ENCODE assay signal across 9 cellular contexts in the genomic region with DNA sequence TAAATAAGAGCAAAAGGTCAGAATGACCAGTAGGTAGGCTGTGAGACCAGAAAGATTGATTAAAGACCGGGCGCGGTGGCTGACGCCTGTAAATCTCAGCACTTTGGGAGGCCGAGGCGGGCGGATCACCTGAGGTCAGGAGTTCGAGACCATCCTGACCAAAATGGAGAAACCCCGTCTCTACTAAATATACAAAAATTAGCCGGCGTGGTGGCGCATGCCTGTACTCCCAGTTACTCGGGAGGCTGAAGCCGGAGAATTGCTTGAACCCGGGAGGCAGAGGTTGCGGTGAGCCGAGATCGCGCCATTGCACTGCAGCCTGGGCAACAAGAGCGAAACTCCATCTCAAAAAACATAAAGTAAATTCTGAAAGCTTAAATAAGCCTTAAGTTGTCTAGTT. TPM values are rescaled to one million over a fixed set of nuclear protein-coding genes. Genes with fewer than 3 reads are reported as not detected.
DNase-seq lines count a peak whose midpoint lies in the region; ATAC-seq and TF ChIP-seq lines count a peak whose summit lies in the region.
"Not testable (repeated sequence)": the region's sequence is repeated elsewhere in the genome, so short reads cannot be mapped to it uniquely, and the experiment has no call there.
"Had no signal": no experiment of that assay in that cellular context is flagged by ENCODE, and none has a peak within 500 bp of the region (broad histone marks: within the 10 kb centered on the region; RNA-seq: fewer than 3 reads in every experiment).

No MANE protein-coding gene starts in this region.

- intact Hi-C loops in CD8-positive, alpha-beta T cell (cut with DNase I, micrococcal nuclease): loop anchor here (2.0 to 10.0 kb wide), 4 partner anchors 55 to 671 kb away; partner anchors contain the start of genes POLR1E (in 1 of the 2) and TRMT10B (in 1 of the 2)

- H3K36me3 Mint-ChIP-seq in CD8-positive, alpha-beta T cell: peaks cover 32% of the 10 kb centered on the region
- not testable (repeated sequence) for H3K36me3 Mint-ChIP-seq in HFFc6 (ENCODE audit: low read depth); nephron progenitor cell (ENCODE audit: low read depth)
- peaks cover 26% of the 10 kb centered on the region for H3K36me3 Mint-ChIP-seq in activated CD8-positive, alpha-beta T cell treated with anti-CD3 and anti-CD28 coated beads, Interleukin-2, amount 10 ng/mL, durations not matched to agents 7 days and 5 days (ENCODE audit: low read depth)
- peaks cover 24% of the 10 kb centered on the region for H3K36me3 Mint-ChIP-seq in activated naive CD8-positive, alpha-beta T cell treated with anti-CD3 and anti-CD28 coated beads, Interleukin-2, amount 50 U/mL, for 24 hours (ENCODE audit: low read depth)
- H3K36me3 Mint-ChIP-seq in stimulated activated naive CD8-positive, alpha-beta T cell treated with anti-CD3 and anti-CD28 coated beads, Interleukin-15, Interleukin-2, amounts not matched to agents 100 ng/mL and 50 ng/mL, for 24 hours (ENCODE audit: low read depth): peaks cover 42% of the 10 kb centered on the region

- not testable (repeated sequence) for DNase-seq in CD8-positive, alpha-beta T cell; HFFc6; SK-N-SH; activated CD8-positive, alpha-beta T cell treated with anti-CD3 and anti-CD28 coated beads, Interleukin-2, amount 10 ng/mL, durations not matched to agents 7 days and 5 days; activated naive CD8-positive, alpha-beta T cell treated with anti-CD3 and anti-CD28 coated beads, Interleukin-2, amount 50 U/mL, for 24 hours; nephron progenitor cell

- H3K9ac ChIP-seq in SK-N-SH; iPS-20b (ENCODE audit: low read depth, low read length): not testable (repeated sequence)

- not testable (repeated sequence) for H3K9me2 ChIP-seq in SK-N-SH

- peaks cover 21% of the 10 kb centered on the region; the same call in 1 of the 2 replicates for H4K20me1 ChIP-seq in SK-N-SH (ENCODE audit: insufficient read depth)

- not testable (repeated sequence) for TF ChIP-seq CTCF in CD8-positive, alpha-beta T cell (IDR thresholded peaks at IDR 0.05); HFFc6 (IDR thresholded peaks at IDR 0.05); SK-N-SH (IDR thresholded peaks at IDR 0.05); nephron progenitor cell (IDR thresholded peaks at IDR 0.05)

- not testable (repeated sequence) for H3K36me3 ChIP-seq in CD8-positive, alpha-beta T cell (ENCODE audit: insufficient read depth, low read length); iPS-20b (ENCODE audit: insufficient read depth, low read depth, low read length)
- H3K36me3 ChIP-seq in SK-N-SH (replicated peaks in 1 of 2; ENCODE audit: control insufficient read depth in 1 of 2, insufficient read depth in 2 of 2, low read length in 1 of 2): peaks cover 9 to 21% of the 10 kb centered on the region in 2 experiments

- not testable (repeated sequence) for H3F3A ChIP-seq in SK-N-SH (replicated peaks; ENCODE audit: insufficient read depth)

- H3K27ac ChIP-seq in CD8-positive, alpha-beta T cell (ENCODE audit: low read depth, low read length); SK-N-SH (ENCODE audit: low read depth in 2 of 2, low read length in 1 of 2); iPS-20b (ENCODE audit: low read length): not testable (repeated sequence)

- H3K4me3 Mint-ChIP-seq in CD8-positive, alpha-beta T cell: peak overlapping the region; percentile 92
- H3K4me3 Mint-ChIP-seq in HFFc6: peak overlapping the region; percentile 92
- H3K4me3 Mint-ChIP-seq in activated CD8-positive, alpha-beta T cell treated with anti-CD3 and anti-CD28 coated beads, Interleukin-2, amount 10 ng/mL, durations not matched to agents 7 days and 5 days: peak overlapping the region; percentile 96
- H3K4me3 Mint-ChIP-seq in activated naive CD8-positive, alpha-beta T cell treated with anti-CD3 and anti-CD28 coated beads, Interleukin-2, amount 50 U/mL, for 24 hours: peak overlapping the region; percentile 87
- peak overlapping the region; percentile 89 for H3K4me3 Mint-ChIP-seq in nephron progenitor cell
- peak overlapping the region; percentile 98 for H3K4me3 Mint-ChIP-seq in stimulated activated naive CD8-positive, alpha-beta T cell treated with anti-CD3 and anti-CD28 coated beads, Interleukin-15, Interleukin-2, amounts not matched to agents 100 ng/mL and 50 ng/mL, for 24 hours

- H3K4me3 ChIP-seq in CD8-positive, alpha-beta T cell (ENCODE audit: low read depth, low read length): not testable (repeated sequence)
- H3K4me3 ChIP-seq in SK-N-SH (ENCODE audit: low read depth in 2 of 2, low read length in 1 of 2): peak overlapping the region in 1 of 2 experiments; percentile 77; a peak in 1 of 4 replicates
- peak overlapping the region; percentile 79; the same call in 1 of the 2 replicates for H3K4me3 ChIP-seq in iPS-20b (ENCODE audit: low read length)

- ATAC-seq in CD8-positive, alpha-beta T cell; activated CD8-positive, alpha-beta T cell treated with anti-CD3 and anti-CD28 coated beads, Interleukin-2, amount 10 ng/mL, durations not matched to agents 7 days and 5 days; activated naive CD8-positive, alpha-beta T cell treated with anti-CD3 and anti-CD28 coated beads, Interleukin-2, amount 50 U/mL, for 24 hours: not testable (repeated sequence)

- peaks cover 63% of the 10 kb centered on the region for H3K79me2 ChIP-seq in SK-N-SH (ENCODE audit: insufficient read depth)

- not testable (repeated sequence) for H3K9me3 ChIP-seq in CD8-positive, alpha-beta T cell (ENCODE audit: low read length); SK-N-SH; iPS-20b (ENCODE audit: insufficient read depth, low read depth, low read length)

- TF ChIP-seq EP300 in SK-N-SH (IDR thresholded peaks at IDR 0.05; ENCODE audit: borderline replicate concordance in 1 of 2, low read depth in 1 of 2, low read length in 1 of 2): not testable (repeated sequence)

- POLR2A ChIA-PET in CD8-positive, alpha-beta T cell (lab: Charles Lee); SK-N-SH (lab: Yijun Ruan, JAX); activated CD8-positive, alpha-beta T cell treated with anti-CD3 and anti-CD28 coated beads, Interleukin-2, amount 10 ng/mL, durations not matched to agents 7 days and 5 days (lab: Charles Lee): not testable (repeated sequence)

- WGBS in SK-N-SH (ENCODE audit: low lambda C conversion rate): 98% methylated on average over 20 of the region's 20 CpGs

- H3K4me1 Mint-ChIP-seq in CD8-positive, alpha-beta T cell (ENCODE audit: low read depth): peaks cover 58% of the 10 kb centered on the region
- H3K4me1 Mint-ChIP-seq in HFFc6 (ENCODE audit: low read depth): peaks cover 45% of the 10 kb centered on the region
- H3K4me1 Mint-ChIP-seq in activated CD8-positive, alpha-beta T cell treated with anti-CD3 and anti-CD28 coated beads, Interleukin-2, amount 10 ng/mL, durations not matched to agents 7 days and 5 days (ENCODE audit: low read depth): peaks cover 42% of the 10 kb centered on the region
- peaks cover 56% of the 10 kb centered on the region for H3K4me1 Mint-ChIP-seq in activated naive CD8-positive, alpha-beta T cell treated with anti-CD3 and anti-CD28 coated beads, Interleukin-2, amount 50 U/mL, for 24 hours
- peaks cover 13% of the 10 kb centered on the region for H3K4me1 Mint-ChIP-seq in nephron progenitor cell
- H3K4me1 Mint-ChIP-seq in stimulated activated naive CD8-positive, alpha-beta T cell treated with anti-CD3 and anti-CD28 coated beads, Interleukin-15, Interleukin-2, amounts not matched to agents 100 ng/mL and 50 ng/mL, for 24 hours (ENCODE audit: low read depth): peaks cover 64% of the 10 kb centered on the region

- not testable (repeated sequence) for H3K27me3 Mint-ChIP-seq in CD8-positive, alpha-beta T cell (ENCODE audit: low read depth); HFFc6 (ENCODE audit: insufficient read depth); activated CD8-positive, alpha-beta T cell treated with anti-CD3 and anti-CD28 coated beads, Interleukin-2, amount 10 ng/mL, durations not matched to agents 7 days and 5 days (ENCODE audit: low read depth); activated naive CD8-positive, alpha-beta T cell treated with anti-CD3 and anti-CD28 coated beads, Interleukin-2, amount 50 U/mL, for 24 hours; stimulated activated naive CD8-positive, alpha-beta T cell treated with anti-CD3 and anti-CD28 coated beads, Interleukin-15, Interleukin-2, amounts not matched to agents 100 ng/mL and 50 ng/mL, for 24 hours
- H3K27me3 Mint-ChIP-seq in nephron progenitor cell (ENCODE audit: low read depth, poor library complexity): peaks cover 14% of the 10 kb centered on the region

- CTCF ChIA-PET in CD8-positive, alpha-beta T cell (lab: Charles Lee): not testable (repeated sequence)
- CTCF ChIA-PET in SK-N-SH (lab: Yijun Ruan, JAX): interaction anchor here (1.6 to 2.3 kb wide), 2 partner anchors 45 to 208 kb away, joined by 4 to 5 read pairs; no protein-coding TSS in a partner anchor
- CTCF ChIA-PET in activated CD8-positive, alpha-beta T cell treated with anti-CD3 and anti-CD28 coated beads, Interleukin-2, amount 10 ng/mL, durations not matched to agents 7 days and 5 days (lab: Charles Lee): interaction anchor here (0.9 to 2.8 kb wide), 3 partner anchors 39 to 219 kb away, joined by 3 to 10 read pairs (median 3); partner anchors contain the start of gene ZCCHC7

- not testable (repeated sequence) for H3K27me3 ChIP-seq in CD8-positive, alpha-beta T cell (ENCODE audit: insufficient read depth, low read length); SK-N-SH (ENCODE audit: insufficient read depth)
- peaks cover 11% of the 10 kb centered on the region for H3K27me3 ChIP-seq in iPS-20b (ENCODE audit: insufficient read depth, low read length)

- not testable (repeated sequence) for H2AFZ ChIP-seq in SK-N-SH (ENCODE audit: low read depth)

- peaks cover 41% of the 10 kb centered on the region for H3K4me1 ChIP-seq in CD8-positive, alpha-beta T cell (ENCODE audit: insufficient read depth, low read length)
- peaks cover 6 to 26% of the 10 kb centered on the region in 2 experiments; a peak in 3 of 4 replicates for H3K4me1 ChIP-seq in SK-N-SH (ENCODE audit: control insufficient read depth in 1 of 2, insufficient read depth in 2 of 2, low read depth in 1 of 2, low read length in 1 of 2)
- not testable (repeated sequence) for H3K4me1 ChIP-seq in iPS-20b (ENCODE audit: insufficient read depth, low read length)

- TF ChIP-seq RAD21 in SK-N-SH (IDR thresholded peaks at IDR 0.05; ENCODE audit: low read length): not testable (repeated sequence)

- H3K9me3 Mint-ChIP-seq in CD8-positive, alpha-beta T cell; HFFc6; activated CD8-positive, alpha-beta T cell treated with anti-CD3 and anti-CD28 coated beads, Interleukin-2, amount 10 ng/mL, durations not matched to agents 7 days and 5 days (ENCODE audit: insufficient read depth); activated naive CD8-positive, alpha-beta T cell treated with anti-CD3 and anti-CD28 coated beads, Interleukin-2, amount 50 U/mL, for 24 hours; stimulated activated naive CD8-positive, alpha-beta T cell treated with anti-CD3 and anti-CD28 coated beads, Interleukin-15, Interleukin-2, amounts not matched to agents 100 ng/mL and 50 ng/mL, for 24 hours: not testable (repeated sequence)
- peaks cover 14% of the 10 kb centered on the region for H3K9me3 Mint-ChIP-seq in nephron progenitor cell

- H3K4me2 ChIP-seq in SK-N-SH: peak overlapping the region; percentile 94

- not testable (repeated sequence) for H3K27ac Mint-ChIP-seq in CD8-positive, alpha-beta T cell; HFFc6; activated CD8-positive, alpha-beta T cell treated with anti-CD3 and anti-CD28 coated beads, Interleukin-2, amount 10 ng/mL, durations not matched to agents 7 days and 5 days; activated naive CD8-positive, alpha-beta T cell treated with anti-CD3 and anti-CD28 coated beads, Interleukin-2, amount 50 U/mL, for 24 hours; nephron progenitor cell
- peak overlapping the region; percentile 39 for H3K27ac Mint-ChIP-seq in stimulated activated naive CD8-positive, alpha-beta T cell treated with anti-CD3 and anti-CD28 coated beads, Interleukin-15, Interleukin-2, amounts not matched to agents 100 ng/mL and 50 ng/mL, for 24 hours

RNA-seq across cellular contexts. Expression of gene ZCCHC7, which starts 38.9 kb away (rescaled TPM):
- total RNA-seq in CD8-positive, alpha-beta T cell: 10 to 100 TPM; 35.2 to 39.5 TPM
- total RNA-seq in HFFc6 (2021; fragmentation: NEBNext Ultra II Directional; extraction: Animal tissue kit (Norgen Biotek cat#: 25700)): 10 to 100 TPM; 18.5 to 22.9 (median 18.8) TPM
- 12.6 and 14.2 TPM in 2 replicates for polyA plus RNA-seq in SK-N-SH (2012; rRNA removed)
- polyA plus RNA-seq in SK-N-SH (2012; cell fraction: cytosol; rRNA removed): 10.9 and 11.8 TPM in 2 replicates
- 18.3 and 22.0 TPM in 2 replicates for polyA plus RNA-seq in SK-N-SH (2012; cell fraction: nucleus; rRNA removed)
- total RNA-seq in activated CD8-positive, alpha-beta T cell treated with anti-CD3 and anti-CD28 coated beads, Interleukin-2, amount 10 ng/mL, durations not matched to agents 7 days and 5 days: 10 to 100 TPM; 22.3 to 24.5 TPM

RNA-seq across cellular contexts. Expression of gene PAX5, which starts 47.4 kb away (rescaled TPM):
- 1 to 10 TPM; 1.9 to 2.3 TPM for total RNA-seq in CD8-positive, alpha-beta T cell
- not detected for total RNA-seq in HFFc6 (2021; fragmentation: NEBNext Ultra II Directional; extraction: Animal tissue kit (Norgen Biotek cat#: 25700))
- polyA plus RNA-seq in SK-N-SH (2012; rRNA removed): 0.05 and 0.15 TPM in 2 replicates
- polyA plus RNA-seq in SK-N-SH (2012; cell fraction: cytosol; rRNA removed): 0.04 and 0.22 TPM in 2 replicates
- polyA plus RNA-seq in SK-N-SH (2012; cell fraction: nucleus; rRNA removed): 0.05 and 0.10 TPM in 2 replicates
- total RNA-seq in activated CD8-positive, alpha-beta T cell treated with anti-CD3 and anti-CD28 coated beads, Interleukin-2, amount 10 ng/mL, durations not matched to agents 7 days and 5 days: under 1 TPM; 0.34 to 0.45 TPM
- total RNA-seq: lung microvascular endothelial cell had no signal
